Comparison of ENCODE assay signal across 11 cellular contexts in the genomic region with DNA sequence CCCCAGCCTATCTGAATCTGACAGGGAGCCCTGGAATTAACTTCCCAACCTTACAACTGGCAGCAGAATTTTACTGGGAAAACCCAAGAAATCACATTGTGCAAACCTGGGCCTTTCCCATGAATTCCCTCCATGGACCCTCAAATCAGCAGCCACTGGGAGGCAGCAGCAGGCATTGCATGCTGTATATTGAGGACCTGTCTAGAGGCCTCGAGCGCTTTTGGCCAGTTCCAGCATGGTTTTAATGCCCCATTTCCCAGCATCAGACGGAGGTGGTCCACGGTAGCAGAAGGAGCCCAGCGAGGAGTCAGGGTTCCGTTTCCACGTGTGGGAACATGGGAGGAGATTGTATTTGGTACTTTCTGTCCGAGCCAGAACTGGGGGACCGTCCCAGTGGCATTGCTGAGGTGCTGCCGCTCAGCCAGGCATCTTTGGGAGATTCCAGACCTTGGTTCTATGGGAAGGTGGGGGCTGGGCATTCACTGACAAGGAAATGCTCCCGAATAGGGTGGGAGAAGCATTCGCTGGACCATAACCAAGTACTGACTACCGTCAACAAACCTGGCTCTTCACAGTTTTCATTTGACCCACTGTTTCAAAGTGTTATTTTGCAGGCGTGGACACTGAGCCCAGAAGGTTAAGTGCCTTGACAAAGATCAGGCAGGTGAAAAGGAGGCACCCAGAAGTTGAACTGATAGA. TPM values are rescaled to one million over a fixed set of nuclear protein-coding genes. Genes with fewer than 3 reads are reported as not detected.
A peak's percentile ranks its signal among the peaks of the same experiment; 100 is the strongest.
DNase-seq lines count a peak whose midpoint lies in the region; ATAC-seq and TF ChIP-seq lines count a peak whose summit lies in the region.
"Had no signal": no experiment of that assay in that cellular context is flagged by ENCODE, and none has a peak within 500 bp of the region (broad histone marks: within the 10 kb centered on the region; RNA-seq: fewer than 3 reads in every experiment).

No MANE protein-coding gene starts in this region.

- TF ChIP-seq CTCF in GM12872 (IDR thresholded peaks at IDR 0.05; ENCODE audit: insufficient read depth, low read depth, low read length) (0 out of 3 replicates have a peak, but pooled peaks have one; percentile 14), fibroblast of the aortic adventitia (IDR thresholded peaks at IDR 0.05; ENCODE audit: insufficient read depth, low read length) (peak; percentile 37)

- no peak overlapping the region for H3K4me3 Mint-ChIP-seq in activated T-cell treated with anti-CD3 and anti-CD28 coated beads, Interleukin-2, amount 50 U/mL, for 24 hours
- H3K4me3 Mint-ChIP-seq: CD4-positive, CD25-positive, alpha-beta regulatory T cell had no signal

- ATAC-seq in GM18907 (IDR thresholded peaks at IDR 0.05; ENCODE audit: unreplicated experiment) = no peak

- peaks cover 6% of the 10 kb centered on the region for H3K27me3 Mint-ChIP-seq in activated T-cell treated with anti-CD3 and anti-CD28 coated beads, Interleukin-2, amount 50 U/mL, for 24 hours

- DNase-seq in 8988T (peak; percentile 54), OCI-M1 (lab: John Stamatoyannopoulos, UW) (peak; percentile 20), fibroblast of the aortic adventitia (ENCODE audit: low read depth) (peak; percentile 15), CD1c-positive myeloid dendritic cell (ENCODE audit: extremely low spot score) (no peak), SKM-1 treated with dmso at 0.1 percent for 144 hours (lab: John Stamatoyannopoulos, UW; ENCODE audit: unreplicated experiment) (no peak)
- no peak for DNase-seq in activated T-cell treated with anti-CD3 and anti-CD28 coated beads, Interleukin-2, amount 50 U/mL, for 24 hours
- DNase-seq: activated naive CD4-positive, alpha-beta T cell; CD4-positive, CD25-positive, alpha-beta regulatory T cell; NCI-H187 had no signal

- H3K27ac Mint-ChIP-seq in activated T-cell treated with anti-CD3 and anti-CD28 coated beads, Interleukin-2, amount 50 U/mL, for 24 hours = no peak overlapping the region

- H3K36me3 Mint-ChIP-seq in activated T-cell treated with anti-CD3 and anti-CD28 coated beads, Interleukin-2, amount 50 U/mL, for 24 hours (ENCODE audit: low read depth) = no peaks in the 10 kb centered on the region

- no peaks in the 10 kb centered on the region for H3K9me3 Mint-ChIP-seq in activated T-cell treated with anti-CD3 and anti-CD28 coated beads, Interleukin-2, amount 50 U/mL, for 24 hours
- H3K9me3 Mint-ChIP-seq: CD4-positive, CD25-positive, alpha-beta regulatory T cell had no signal

- H3K4me3 ChIP-seq in fibroblast of the aortic adventitia (ENCODE audit: low read depth, low read length) = no peak overlapping the region

- H3K4me1 Mint-ChIP-seq in activated T-cell treated with anti-CD3 and anti-CD28 coated beads, Interleukin-2, amount 50 U/mL, for 24 hours (ENCODE audit: low read depth) = peaks cover 14% of the 10 kb centered on the region

RNA-seq across cellular contexts. Expression of gene BMP8A, which starts 15.9 kb away (rescaled TPM):
- total RNA-seq in fibroblast of the aortic adventitia (ENCODE audit: low replicate concordance) = not detected in 2 replicates

Comparison
In these comparisons a context has a peak if more than half of its experiments do, and no peak if none do; other contexts are left out.
1. DNase-seq: peak in 8988T (single experiment), OCI-M1 (single experiment) and fibroblast of the aortic adventitia (single experiment); none in CD1c-positive myeloid dendritic cell (single experiment), activated T-cell treated with anti-CD3 and anti-CD28 coated beads, Interleukin-2, amount 50 U/mL, for 24 hours (single experiment) and SKM-1 treated with dmso at 0.1 percent for 144 hours (single experiment).